In genomic region chr20:62704341-62704948, GRCh38 we compare ENCODE assay signal across 8 cellular contexts. TPM values are rescaled to one million over a fixed set of nuclear protein-coding genes. Genes with fewer than 3 reads are reported as not detected.
DNase-seq lines count a peak whose midpoint lies in the region; ATAC-seq, FAIRE-seq and TF ChIP-seq lines count a peak whose summit lies in the region.

No MANE protein-coding gene starts in this region.

- H4K20me1 ChIP-seq in mammary epithelial cell (ENCODE audit: insufficient read depth, low read length) = no peaks in the 10 kb centered on the region

- no TSS peak for BruUV-seq in mammary epithelial cell (replicated peaks; lab: Mats Ljungman, UMichigan)

- no peak overlapping the region for H3K4me3 ChIP-seq in mammary epithelial cell (replicated peaks in 1 of 3; ENCODE audit: insufficient read depth in 1 of 3, low read depth in 2 of 3, low read length in 3 of 3)

- dilution Hi-C loops in mammary epithelial cell (cut with HindIII; ENCODE audit: low sequenced_read_pairs) = no loop called here

- in situ Hi-C loops in mammary epithelial cell (cut with MboI; ENCODE audit: low sequenced_read_pairs in 2 of 2) = no loop called here

- no peak for FAIRE-seq in GM12892 (lab: Jason Lieb, UNC)

- H3K27ac ChIP-seq in mammary epithelial cell (ENCODE audit: insufficient read depth, low read depth, low read length) = no peak overlapping the region

- H3K79me2 ChIP-seq in mammary epithelial cell (ENCODE audit: insufficient read depth, low read length) = no peaks in the 10 kb centered on the region

- CTCF ChIA-PET in mammary epithelial cell (lab: Charles Lee; ENCODE audit: low non-redundant PET) = interaction anchor here (0.6 to 1.5 kb wide), 2 partner anchors 88 to 90 kb away, joined by 4 to 5 read pairs; no protein-coding TSS in a partner anchor

- ATAC-seq in GM21576 (IDR thresholded peaks at IDR 0.05; ENCODE audit: unreplicated experiment) = no peak

- peaks cover 3% of the 10 kb centered on the region for H3K27me3 ChIP-seq in mammary epithelial cell (ENCODE audit: insufficient read depth, low read length)

- WGBS in mammary epithelial cell (ENCODE audit: low coverage, missing lambda C conversion rate) = 5% methylated on average over 19 of the region's 21 CpGs

- peaks cover 48% of the 10 kb centered on the region for H3K4me1 ChIP-seq in mammary epithelial cell (ENCODE audit: insufficient read depth, low read length)

- intact Hi-C loops in mammary epithelial cell (cut with micrococcal nuclease) = loop anchor here (2.0 kb wide), 1 partner anchor 36 kb away; no protein-coding TSS in a partner anchor

- TF ChIP-seq POLR2A in GM12892 (IDR thresholded peaks at IDR 0.05; ENCODE audit: low read depth, low read length) = no peak

- no peaks in the 10 kb centered on the region for H3K9me3 ChIP-seq in mammary epithelial cell (replicated peaks; ENCODE audit: insufficient read depth, low read length)

- peak; percentile 98 for DNase-seq in EH (ENCODE audit: low read depth)
- DNase-seq in NCI-H2227 (lab: John Stamatoyannopoulos, UW; ENCODE audit: unreplicated experiment) = peak; percentile 88
- peak; percentile 97 for DNase-seq in mammary epithelial cell
- peak; percentile 39 for DNase-seq in medulla oblongata (ENCODE audit: extremely low spot score)
- no peak for DNase-seq in GM12892 (ENCODE audit: insufficient read length)
- no peak for DNase-seq in islet precursor cell
- no peak for DNase-seq in D341Med (ENCODE audit: low spot score)

- no peak for TF ChIP-seq CTCF in mammary epithelial cell (conservative IDR thresholded peaks at IDR 0.05 in 1 of 2, IDR thresholded peaks at IDR 0.05 in 1 of 2; ENCODE audit: extremely low read depth in 1 of 2, insufficient read depth in 1 of 2, low read depth in 1 of 2, low read length in 2 of 2)

- H2AFZ ChIP-seq in mammary epithelial cell (ENCODE audit: low read depth, low read length) = no peak overlapping the region

- H3K36me3 ChIP-seq in mammary epithelial cell (ENCODE audit: insufficient read depth, low read length) = no peaks in the 10 kb centered on the region

- H3K9ac ChIP-seq in mammary epithelial cell (ENCODE audit: insufficient read depth, low read length) = no peak overlapping the region

- H3K4me2 ChIP-seq in mammary epithelial cell (ENCODE audit: insufficient read depth, low read depth, low read length) = peak overlapping the region; percentile 34

RNA-seq across cellular contexts. Expression of gene NTSR1, which starts 4.2 kb away (rescaled TPM):
- total RNA-seq in mammary epithelial cell = under 1 TPM in 1 of 2 donors, not detected in 1; 0.14 TPM
- polyA plus RNA-seq in mammary epithelial cell = 0.82 TPM
- polyA minus RNA-seq in mammary epithelial cell = 0.83 TPM
- polyA plus RNA-seq in GM12892 (2012; ENCODE audit: missing spikeins) = not detected

Comparison
In these comparisons a context has a peak if more than half of its experiments do, and no peak if none do; other contexts are left out.
1. DNase-seq: peak in EH (single experiment), NCI-H2227 (single experiment), mammary epithelial cell (single experiment) and medulla oblongata (single experiment); none in GM12892 (single experiment), islet precursor cell (single experiment) and D341Med (single experiment).